ENCODE assay signal across 13 cellular contexts in the genomic region with DNA sequence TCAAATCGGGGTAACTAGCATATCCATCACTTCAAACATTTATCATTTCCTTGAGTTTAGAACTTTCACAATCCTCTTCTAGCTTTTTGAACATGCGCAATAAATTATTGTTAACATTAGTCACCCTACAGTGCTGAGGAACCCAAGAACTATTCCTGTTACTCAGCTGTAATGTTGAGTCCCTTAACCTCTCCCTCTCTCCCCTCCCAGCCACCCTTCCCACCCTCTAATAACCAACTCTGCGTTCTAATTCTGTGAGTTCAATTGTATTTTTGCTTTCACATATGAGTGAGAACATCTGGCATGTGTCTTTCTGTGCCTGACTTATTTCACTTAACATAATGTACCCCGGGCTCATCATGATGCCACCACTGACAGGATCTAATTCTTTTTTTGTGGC.
DNase-seq lines count a peak whose midpoint lies in the region; ATAC-seq and TF ChIP-seq lines count a peak whose summit lies in the region.
"Had no signal": no experiment of that assay in that cellular context is flagged by ENCODE, and none has a peak within 500 bp of the region (broad histone marks: within the 10 kb centered on the region; RNA-seq: fewer than 3 reads in every experiment).

No MANE protein-coding gene starts in this region.

- H3K27ac ChIP-seq in right atrium auricular region (peak overlapping the region; percentile 87), foreskin keratinocyte (peak overlapping the region; percentile 51), right lobe of liver (no peak overlapping the region), spleen (peak overlapping the region in 4 of 8 donors; percentile 54 to 70 (median 64)), prostate gland (no peak overlapping the region)
- H3K27ac ChIP-seq: parathyroid adenoma had no signal

- H3K9me3 ChIP-seq in right atrium auricular region (no peaks in the 10 kb centered on the region), T-helper 17 cell (ENCODE audit: control insufficient read depth, low read length, poor library complexity, severe bottlenecking) (no peaks in the 10 kb centered on the region), right lobe of liver (no peaks in the 10 kb centered on the region), spleen (no peaks in the 10 kb centered on the region), prostate gland (no peaks in the 10 kb centered on the region)

- H3K27me3 Mint-ChIP-seq in T-helper 17 cell: no peaks in the 10 kb centered on the region

- ATAC-seq in left ventricle myocardium superior (no peak), T-helper 17 cell (no peak), foreskin keratinocyte (peak; percentile 78), HG03520 (IDR thresholded peaks at IDR 0.05; ENCODE audit: unreplicated experiment) (no peak), right lobe of liver (no peak)
- ATAC-seq: activated CD4-positive, CD25-positive, alpha-beta regulatory T cell treated with anti-CD3 and anti-CD28 coated beads, Interleukin-2, amount 50 U/mL, for 24 hours; HCT116 had no signal

- H3K4me3 ChIP-seq in right atrium auricular region (no peak overlapping the region), right lobe of liver (no peak overlapping the region), spleen (no peak overlapping the region), prostate gland (no peak overlapping the region)

- no peaks in the 10 kb centered on the region for H3K36me3 ChIP-seq in right atrium auricular region
- no peaks in the 10 kb centered on the region for H3K36me3 ChIP-seq in right lobe of liver
- peaks cover 0 to 11% (median 0%) of the 10 kb centered on the region in 6 donors for H3K36me3 ChIP-seq in spleen
- no peaks in the 10 kb centered on the region for H3K36me3 ChIP-seq in prostate gland

- intact Hi-C loops in left ventricle myocardium superior (cut with micrococcal nuclease): no loop called here
- intact Hi-C loops in right lobe of liver (cut with DNase I): no loop called here
- intact Hi-C loops in spleen (cut with DNase I; ENCODE audit: low total_unique reads): no loop called here
- intact Hi-C loops in prostate gland (cut with DNase I): no loop called here

- peak overlapping the region; percentile 86 for H3K27ac Mint-ChIP-seq in T-helper 17 cell
- H3K27ac Mint-ChIP-seq: IgD-negative memory B cell had no signal

- H3K27me3 ChIP-seq in right atrium auricular region: no peaks in the 10 kb centered on the region
- no peaks in the 10 kb centered on the region for H3K27me3 ChIP-seq in foreskin keratinocyte
- H3K27me3 ChIP-seq in right lobe of liver: no peaks in the 10 kb centered on the region
- peaks cover 0 to 3% (median 0%) of the 10 kb centered on the region in 7 donors for H3K27me3 ChIP-seq in spleen (replicated peaks in 1 of 7)
- H3K27me3 ChIP-seq in prostate gland (replicated peaks; ENCODE audit: insufficient read depth): no peaks in the 10 kb centered on the region

- no peak for DNase-seq in right atrium auricular region (ENCODE audit: low spot score)
- no peak for DNase-seq in left ventricle myocardium superior
- DNase-seq in T-helper 17 cell: no peak
- peak; percentile 63 to 86 for DNase-seq in foreskin keratinocyte
- DNase-seq in right lobe of liver: no peak
- DNase-seq in spleen: no peak
- DNase-seq in prostate gland (ENCODE audit: low spot score): no peak
- DNase-seq: anterior cingulate cortex had no signal

- peaks cover 31% of the 10 kb centered on the region for H3K4me1 Mint-ChIP-seq in T-helper 17 cell

- WGBS in right lobe of liver (ENCODE audit: insufficient coverage, low coverage, low lambda C conversion rate, missing lambda C conversion rate): 70% methylated on average over 4 of the region's 4 CpGs
- WGBS in spleen, 5 donors: 48 to 70% (median 54%) methylated on average over 4 of the region's 4 CpGs
- WGBS in prostate gland: 72% methylated on average over 4 of the region's 4 CpGs

- peak overlapping the region; percentile 28 for H3K4me3 Mint-ChIP-seq in T-helper 17 cell
- H3K4me3 Mint-ChIP-seq: IgD-negative memory B cell had no signal

- H3K36me3 Mint-ChIP-seq in T-helper 17 cell (ENCODE audit: low read depth): peaks cover 5% of the 10 kb centered on the region

- peaks cover 0 to 70% of the 10 kb centered on the region in 2 donors for H3K4me1 ChIP-seq in right atrium auricular region
- peaks cover 17% of the 10 kb centered on the region for H3K4me1 ChIP-seq in foreskin keratinocyte
- peaks cover 0 to 11% (median 7%) of the 10 kb centered on the region in 4 donors for H3K4me1 ChIP-seq in right lobe of liver
- peaks cover 13 to 62% (median 43%) of the 10 kb centered on the region in 6 donors for H3K4me1 ChIP-seq in spleen
- H3K4me1 ChIP-seq in prostate gland (replicated peaks): no peaks in the 10 kb centered on the region
- H3K4me1 ChIP-seq: parathyroid adenoma had no signal

- TF ChIP-seq POLR2A in right lobe of liver (IDR thresholded peaks at IDR 0.05) (no peak), spleen (IDR thresholded peaks at IDR 0.05) (no peak), prostate gland (IDR thresholded peaks at IDR 0.05) (no peak)

- TF ChIP-seq CTCF in right atrium auricular region (IDR thresholded peaks at IDR 0.05) (no peak), foreskin keratinocyte (conservative IDR thresholded peaks at IDR 0.05) (no peak), right lobe of liver (IDR thresholded peaks at IDR 0.05) (no peak), spleen (IDR thresholded peaks at IDR 0.05 in 8 of 11, conservative IDR thresholded peaks at IDR 0.05 in 3 of 11) (no peak), prostate gland (IDR thresholded peaks at IDR 0.05) (no peak)

Comparison
In these comparisons a context has a peak if more than half of its experiments do, and no peak if none do; other contexts are left out.
1. DNase-seq: peak in foreskin keratinocyte (2 of 2); none in right atrium auricular region (single experiment), left ventricle myocardium superior (single experiment), T-helper 17 cell (0 of 3), right lobe of liver (0 of 3), spleen (single experiment) and prostate gland (single experiment).
2. H3K27ac ChIP-seq: peak in right atrium auricular region (2 of 2) and foreskin keratinocyte (single experiment); none in right lobe of liver (0 of 3) and prostate gland (0 of 2).